In genomic region chr12:2179953-2180736, GRCh38 we compare ENCODE assay signal across 10 cellular contexts.
A peak's percentile ranks its signal among the peaks of the same experiment; 100 is the strongest.
DNase-seq lines count a peak whose midpoint lies in the region; FAIRE-seq and TF ChIP-seq lines count a peak whose summit lies in the region.
"Had no signal": no experiment of that assay in that cellular context is flagged by ENCODE, and none has a peak within 500 bp of the region (broad histone marks: within the 10 kb centered on the region; RNA-seq: fewer than 3 reads in every experiment).

No MANE protein-coding gene starts in this region.

- H3K27me3 ChIP-seq in subcutaneous abdominal adipose tissue (ENCODE audit: control insufficient read depth in 5 of 5, insufficient read depth in 4 of 5, low read length in 5 of 5), result peaks cover 0 to 4% (median 0%) of the 10 kb centered on the region in 5 donors

- H3K9me3 ChIP-seq in HEK293 (ENCODE audit: control insufficient read depth, insufficient read depth, low read depth, low read length) (no peaks in the 10 kb centered on the region), subcutaneous abdominal adipose tissue (ENCODE audit: control insufficient read depth in 5 of 5, low read length in 5 of 5) (no peaks in the 10 kb centered on the region)
- H3K9me3 ChIP-seq: SJCRH30 had no signal

- no peaks in the 10 kb centered on the region for H3K9me3 Mint-ChIP-seq in activated CD4-positive, alpha-beta memory T cell treated with anti-CD3 and anti-CD28 coated beads for 36 hours
- H3K9me3 Mint-ChIP-seq: natural killer cell treated with Interleukin-12 subunit alpha and Interleukin-12 subunit beta and Interleukin-15 and Interleukin-18, amount 100 ng/mL, for 72 hours had no signal

- H3K4me1 Mint-ChIP-seq in activated CD4-positive, alpha-beta memory T cell treated with anti-CD3 and anti-CD28 coated beads for 36 hours (ENCODE audit: low read depth), result peaks cover 2% of the 10 kb centered on the region

- intact Hi-C loops in activated CD4-positive, alpha-beta memory T cell treated with anti-CD3 and anti-CD28 coated beads for 36 hours (cut with micrococcal nuclease), result no loop called here

- TF ChIP-seq CTCF in HEK293 (tag by site-specific recombination; IDR thresholded peaks at IDR 0.05) (no peak), cardiac fibroblast (IDR thresholded peaks at IDR 0.05; ENCODE audit: low read depth, low read length) (no peak)

- H3K36me3 ChIP-seq in HEK293 (ENCODE audit: control insufficient read depth in 2 of 2, insufficient read depth in 1 of 2, low read length in 2 of 2) (no peaks in the 10 kb centered on the region), subcutaneous abdominal adipose tissue (ENCODE audit: control insufficient read depth in 5 of 5, insufficient read depth in 5 of 5, low read length in 5 of 5) (no peaks in the 10 kb centered on the region)
- H3K36me3 ChIP-seq: SJCRH30 had no signal

- H3K9ac ChIP-seq in subcutaneous abdominal adipose tissue (ENCODE audit: low read length in 5 of 5), result peak overlapping the region in 1 of 5 donors; percentile 6

- H3K36me3 Mint-ChIP-seq in activated CD4-positive, alpha-beta memory T cell treated with anti-CD3 and anti-CD28 coated beads for 36 hours, result no peaks in the 10 kb centered on the region
- H3K36me3 Mint-ChIP-seq: natural killer cell treated with Interleukin-12 subunit alpha and Interleukin-12 subunit beta and Interleukin-15 and Interleukin-18, amount 100 ng/mL, for 72 hours had no signal

- H3K27me3 Mint-ChIP-seq in activated CD4-positive, alpha-beta memory T cell treated with anti-CD3 and anti-CD28 coated beads for 36 hours, result peaks cover 6% of the 10 kb centered on the region

- H3K27ac Mint-ChIP-seq in activated CD4-positive, alpha-beta memory T cell treated with anti-CD3 and anti-CD28 coated beads for 36 hours, result no peak overlapping the region
- H3K27ac Mint-ChIP-seq: natural killer cell treated with Interleukin-12 subunit alpha and Interleukin-12 subunit beta and Interleukin-15 and Interleukin-18, amount 100 ng/mL, for 72 hours had no signal

- no peak overlapping the region for H3K27ac ChIP-seq in HEK293 (ENCODE audit: extremely low read depth, low read depth, low read length)
- H3K27ac ChIP-seq in subcutaneous abdominal adipose tissue (ENCODE audit: low read depth, low read length), result peak overlapping the region; percentile 5
- H3K27ac ChIP-seq: SJCRH30 had no signal

- H3K4me3 ChIP-seq in HEK293 (ENCODE audit: low read depth, low read length) (no peak overlapping the region), cardiac fibroblast (replicated peaks in 1 of 2; ENCODE audit: low read depth in 2 of 2, low read length in 2 of 2) (no peak overlapping the region), subcutaneous abdominal adipose tissue (ENCODE audit: low read depth in 1 of 5, low read length in 5 of 5) (no peak overlapping the region)
- H3K4me3 ChIP-seq: SJCRH30 had no signal

- FAIRE-seq in GM19239 (lab: Jason Lieb, UNC), result no peak

- CTCF ChIA-PET in HEK293 (lab: Yijun Ruan, JAX), result no interaction called here
- CTCF ChIA-PET in activated CD4-positive, alpha-beta memory T cell treated with anti-CD3 and anti-CD28 coated beads for 36 hours (lab: Charles Lee), result no interaction called here

- DNase-seq in cardiac fibroblast (ENCODE audit: low read depth in 2 of 2) (peak; percentile 92 to 96), kidney tubule cell (ENCODE audit: low spot score) (peak; percentile 83), putamen (ENCODE audit: low spot score) (no peak), GM19239 (ENCODE audit: insufficient read length, low spot score) (no peak), NCI-H748 (lab: John Stamatoyannopoulos, UW; ENCODE audit: unreplicated experiment) (no peak)
- no peak for DNase-seq in activated CD4-positive, alpha-beta memory T cell treated with anti-CD3 and anti-CD28 coated beads for 36 hours
- DNase-seq: SJCRH30 had no signal

- no peaks in the 10 kb centered on the region for H3K4me1 ChIP-seq in HEK293 (ENCODE audit: control insufficient read depth, insufficient read depth, low read length)
- H3K4me1 ChIP-seq in subcutaneous abdominal adipose tissue (ENCODE audit: control insufficient read depth in 5 of 5, insufficient read depth in 5 of 5, low read length in 5 of 5), result peaks cover 0 to 15% (median 7%) of the 10 kb centered on the region in 5 donors
- H3K4me1 ChIP-seq: SJCRH30 had no signal

- POLR2A ChIA-PET in HEK293 (lab: Yijun Ruan, JAX), result no interaction called here
- POLR2A ChIA-PET in activated CD4-positive, alpha-beta memory T cell treated with anti-CD3 and anti-CD28 coated beads for 36 hours (lab: Charles Lee), result no interaction called here

- H3K4me3 Mint-ChIP-seq in activated CD4-positive, alpha-beta memory T cell treated with anti-CD3 and anti-CD28 coated beads for 36 hours, result no peak overlapping the region
- H3K4me3 Mint-ChIP-seq: natural killer cell treated with Interleukin-12 subunit alpha and Interleukin-12 subunit beta and Interleukin-15 and Interleukin-18, amount 100 ng/mL, for 72 hours had no signal

TF ChIP-seq in HEK293, 187 proteins besides CTCF, POLR2A, EP300 and RAD21:
- TF ChIP-seq ZNF529 (tag by site-specific recombination; IDR thresholded peaks at IDR 0.05; ENCODE audit: insufficient replicate concordance) (no peak), ZNF146 (tag by site-specific recombination; IDR thresholded peaks at IDR 0.05) (no peak), ZIC2 (tag by site-specific recombination; IDR thresholded peaks at IDR 0.05) (peak; percentile 62), ZNF280D (tag by site-specific recombination; IDR thresholded peaks at IDR 0.05) (no peak), ZSCAN23 (tag by site-specific recombination; IDR thresholded peaks at IDR 0.05) (no peak)
TF ChIP-seq in HEK293: peak in this region for 1.

Comparison
In these comparisons a context has a peak if more than half of its experiments do, and no peak if none do; other contexts are left out.
1. DNase-seq: peak in cardiac fibroblast (2 of 2) and kidney tubule cell (single experiment); none in activated CD4-positive, alpha-beta memory T cell treated with anti-CD3 and anti-CD28 coated beads for 36 hours (single experiment), putamen (single experiment), GM19239 (single experiment) and NCI-H748 (single experiment).